1 cellular context compared by ENCODE assay signal in the genomic region with DNA sequence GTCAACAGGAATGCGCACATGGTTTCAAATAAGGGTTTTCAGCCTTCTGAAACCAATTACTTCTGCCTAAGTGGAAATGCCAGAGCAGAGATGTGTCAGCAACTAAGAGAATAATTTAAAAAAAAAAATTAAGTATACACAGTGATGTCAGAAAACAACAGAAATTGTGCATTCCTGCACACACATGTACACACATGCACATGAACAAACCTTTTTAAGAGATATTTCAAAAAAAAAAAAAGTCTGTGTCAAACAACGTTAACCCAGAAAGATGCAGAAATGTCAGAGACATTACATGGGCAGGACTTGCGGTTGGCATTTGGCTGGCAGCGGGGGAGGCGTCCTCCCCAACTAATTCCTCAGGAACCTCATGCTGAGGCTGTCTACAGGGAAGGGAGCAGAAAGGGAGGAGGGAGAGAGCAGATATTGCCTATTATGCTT.
TF ChIP-seq lines count a peak whose summit lies in the region.

No MANE protein-coding gene starts in this region.

TF ChIP-seq in SK-N-SH treated with all-trans-retinoic acid at 6 μM for 48 hours, 23 proteins besides CTCF, POLR2A, EP300 and RAD21 (continued from another document):
- no peak for TF ChIP-seq TSHZ2 (CRISPR knock-in tag; IDR thresholded peaks at IDR 0.05)
- no peak for TF ChIP-seq TOX (CRISPR knock-in tag; IDR thresholded peaks at IDR 0.05; ENCODE audit: borderline replicate concordance)
- no peak for TF ChIP-seq ZNF70 (CRISPR knock-in tag; IDR thresholded peaks at IDR 0.05)
